ENCODE assay signal across 16 cellular contexts in the genomic region with DNA sequence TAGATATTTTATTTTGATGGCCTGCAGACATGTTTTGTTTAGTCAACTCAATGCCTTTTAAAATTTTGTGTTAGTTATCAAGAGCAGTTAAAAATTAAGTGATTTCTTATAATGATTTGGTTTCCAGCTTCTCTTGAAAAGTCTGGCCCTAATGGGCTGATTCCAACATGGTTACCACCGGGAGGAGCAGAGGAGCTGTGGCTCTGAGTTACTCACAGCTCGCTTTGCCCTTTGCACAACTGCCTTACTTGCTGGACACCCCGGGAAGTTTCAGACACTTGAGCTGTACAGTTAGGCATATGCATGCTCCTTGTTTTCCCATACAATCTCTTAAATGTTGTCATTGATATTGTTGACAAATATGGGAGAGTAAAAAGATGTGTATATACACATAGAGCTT.
DNase-seq lines count a peak whose midpoint lies in the region; FAIRE-seq and TF ChIP-seq lines count a peak whose summit lies in the region.
"Had no signal": no experiment of that assay in that cellular context is flagged by ENCODE, and none has a peak within 500 bp of the region (broad histone marks: within the 10 kb centered on the region; RNA-seq: fewer than 3 reads in every experiment).

No MANE protein-coding gene starts in this region.

- H3K4me2 ChIP-seq in H1 (ENCODE audit: insufficient read depth in 1 of 2, low read depth in 2 of 2, low read length in 2 of 2), result no peak overlapping the region
- no peak overlapping the region for H3K4me2 ChIP-seq in neural progenitor cell
- H3K4me2 ChIP-seq: PC-9 had no signal

- POLR2A ChIA-PET in H1 (lab: Charles Lee; ENCODE audit: partially characterized antibody), result no interaction called here

- H3K9ac ChIP-seq in H1 (replicated peaks in 1 of 4; ENCODE audit: extremely low read depth in 1 of 4, low read depth in 3 of 4, low read length in 3 of 4) (no peak overlapping the region), neural progenitor cell (no peak overlapping the region)

- H3K9me3 Mint-ChIP-seq in neural progenitor cell, result peaks cover 2% of the 10 kb centered on the region

- H3K27ac ChIP-seq in H1 (ENCODE audit: low read depth, low read length) (no peak overlapping the region), neural progenitor cell (no peak overlapping the region), suprapubic skin (no peak overlapping the region)
- H3K27ac ChIP-seq: PC-9, SJSA1 had no signal

- CTCF ChIA-PET in H1 (lab: Charles Lee; ENCODE audit: partially characterized antibody), result interaction anchor here (0.6 to 1.4 kb wide), 8 partner anchors 10 to 1375 kb away, joined by 3 to 4 read pairs (median 3); no protein-coding TSS in a partner anchor

- H3K27ac Mint-ChIP-seq in neural progenitor cell, result no peak overlapping the region
- H3K27ac Mint-ChIP-seq: CD4-positive, alpha-beta memory T cell had no signal

- 92% methylated on average over 3 of the region's 3 CpGs; no CpG with 5 or more reads in 1 of the 2 experiments for WGBS in H1 (ENCODE audit: extremely low coverage in 1 of 2, insufficient coverage in 1 of 2, insufficient read length in 1 of 2, insufficient replicate concordance in 2 of 2, low coverage in 1 of 2, low lambda C conversion rate in 2 of 2, missing lambda C conversion rate in 1 of 2), 2 experiments
- 64% methylated on average over 3 of the region's 3 CpGs for WGBS in suprapubic skin

- H3F3A ChIP-seq in neural progenitor cell (ENCODE audit: low read depth), result no peaks in the 10 kb centered on the region

- H3K79me1 ChIP-seq in H1 (ENCODE audit: low read depth, low read length), result no peaks in the 10 kb centered on the region

- no peak overlapping the region for H3K4ac ChIP-seq in H1 (replicated peaks; ENCODE audit: insufficient read length, low read depth, low read length)

- no peak overlapping the region for H3K4me3 Mint-ChIP-seq in neural progenitor cell
- H3K4me3 Mint-ChIP-seq: CD4-positive, alpha-beta memory T cell had no signal

- H3K27me3 ChIP-seq in H1 (replicated peaks in 1 of 4; ENCODE audit: control insufficient read depth in 3 of 4, extremely low read depth in 1 of 4, insufficient read depth in 3 of 4, low read length in 3 of 4) (no peaks in the 10 kb centered on the region), neural progenitor cell (no peaks in the 10 kb centered on the region), suprapubic skin (peaks cover 4% of the 10 kb centered on the region)
- H3K27me3 ChIP-seq: SJSA1 had no signal

- H2BK12ac ChIP-seq in H1 (ENCODE audit: low read depth, low read length), result no peak overlapping the region

- no peak overlapping the region for H4K8ac ChIP-seq in H1 (ENCODE audit: extremely low read depth, insufficient read depth, low read length)

- H3K27me3 Mint-ChIP-seq in neural progenitor cell (ENCODE audit: insufficient read depth, low read depth), result no peaks in the 10 kb centered on the region

- TF ChIP-seq CTCF in H1 (IDR thresholded peaks at IDR 0.05; ENCODE audit: control extremely low read depth in 1 of 3, insufficient read depth in 1 of 3, low read depth in 1 of 3, low read length in 3 of 3), result peak in 1 of 3 experiments; percentile 23; a peak in 2 of 4 replicates
- TF ChIP-seq CTCF in neural progenitor cell (IDR thresholded peaks at IDR 0.05), result peak; percentile 50
- TF ChIP-seq CTCF in suprapubic skin (IDR thresholded peaks at IDR 0.05), result no peak

- H3K4me1 Mint-ChIP-seq in neural progenitor cell, result peaks cover 8% of the 10 kb centered on the region
- H3K4me1 Mint-ChIP-seq: CD4-positive, alpha-beta memory T cell had no signal

- no peak overlapping the region for H2BK20ac ChIP-seq in H1 (ENCODE audit: low read length)

- no peak overlapping the region for H2BK15ac ChIP-seq in H1 (ENCODE audit: low read length)

- H3K79me2 ChIP-seq in H1 (ENCODE audit: control insufficient read depth in 1 of 2, insufficient read depth in 2 of 2, low read length in 2 of 2), result no peaks in the 10 kb centered on the region
- no peaks in the 10 kb centered on the region for H3K79me2 ChIP-seq in neural progenitor cell (ENCODE audit: low read depth)

- H3K36me3 Mint-ChIP-seq in neural progenitor cell, result peaks cover 2% of the 10 kb centered on the region
- H3K36me3 Mint-ChIP-seq: CD4-positive, alpha-beta memory T cell had no signal

- no peak overlapping the region for H2BK120ac ChIP-seq in H1 (replicated peaks; ENCODE audit: low read depth, low read length)

- H3K4me1 ChIP-seq in H1 (replicated peaks in 1 of 4; ENCODE audit: control insufficient read depth in 3 of 4, insufficient read depth in 4 of 4, low read length in 3 of 4) (peaks cover 0 to 4% (median 0%) of the 10 kb centered on the region in 4 experiments; a peak in 1 of 7 replicates), neural progenitor cell (peaks cover 6% of the 10 kb centered on the region), suprapubic skin (no peaks in the 10 kb centered on the region)
- H3K4me1 ChIP-seq: SJSA1 had no signal

- no peak overlapping the region for H4K91ac ChIP-seq in H1 (replicated peaks; ENCODE audit: insufficient read length, low read length)

- TF ChIP-seq EP300 in H1 (IDR thresholded peaks at IDR 0.05; ENCODE audit: borderline replicate concordance in 1 of 2, low read depth in 2 of 2, low read length in 2 of 2) (no peak), suprapubic skin (IDR thresholded peaks at IDR 0.05) (no peak)

- no peak overlapping the region for H2BK5ac ChIP-seq in H1 (ENCODE audit: low read depth, low read length)

- H2AFZ ChIP-seq in H1 (ENCODE audit: low read length), result no peak overlapping the region
- no peak overlapping the region for H2AFZ ChIP-seq in neural progenitor cell (replicated peaks)
- H2AFZ ChIP-seq: PC-9 had no signal

- no peak overlapping the region for H3K4me3 ChIP-seq in H1 (ENCODE audit: extremely low read depth in 1 of 4, insufficient read depth in 2 of 4, low read depth in 3 of 4, low read length in 4 of 4)
- H3K4me3 ChIP-seq in neural progenitor cell, result no peak overlapping the region
- no peak overlapping the region for H3K4me3 ChIP-seq in suprapubic skin
- H3K4me3 ChIP-seq: PC-9, SJSA1 had no signal

- peak; percentile 8 for FAIRE-seq in GM19239 (lab: Jason Lieb, UNC)
- FAIRE-seq in H1 (lab: Jason Lieb, UNC), result peak; percentile 13

- H3K56ac ChIP-seq in H1 (replicated peaks; ENCODE audit: insufficient read length, low read depth, low read length), result no peak overlapping the region

- no peak overlapping the region for H3K23ac ChIP-seq in H1 (ENCODE audit: insufficient read length)

- no peaks in the 10 kb centered on the region for H3K9me3 ChIP-seq in H1 (ENCODE audit: insufficient read depth in 2 of 2, low read depth in 1 of 2, low read length in 1 of 2)
- no peaks in the 10 kb centered on the region for H3K9me3 ChIP-seq in neural progenitor cell (ENCODE audit: low read depth)
- no peaks in the 10 kb centered on the region for H3K9me3 ChIP-seq in suprapubic skin
- H3K9me3 ChIP-seq: SJSA1 had no signal

- no peak for TF ChIP-seq POLR2A in H1 (IDR thresholded peaks at IDR 0.05; ENCODE audit: control extremely low read depth in 1 of 2, low read depth in 2 of 2, low read length in 2 of 2)
- TF ChIP-seq POLR2A in suprapubic skin (IDR thresholded peaks at IDR 0.05), result no peak

- no peak overlapping the region for H2AK5ac ChIP-seq in H1 (ENCODE audit: low read depth, low read length)

- H4K5ac ChIP-seq in H1 (ENCODE audit: insufficient read length, low read depth, low read length), result no peak overlapping the region

- no peak overlapping the region for H3K18ac ChIP-seq in H1 (ENCODE audit: extremely low read depth, low read length)

- DNase-seq in GM19239 (ENCODE audit: insufficient read length, low spot score) (no peak), NCI-H226 (peak; percentile 2), H1 (ENCODE audit: low read depth in 1 of 2, low spot score in 2 of 2) (no peak), neural progenitor cell (ENCODE audit: low spot score) (peak; percentile 49), suprapubic skin (ENCODE audit: low spot score in 2 of 2) (no peak), DMS114 treated with DMSO at 0.1 percent for 48 hours (lab: John Stamatoyannopoulos, UW; ENCODE audit: unreplicated experiment) (no peak), NCI-H446 (lab: John Stamatoyannopoulos, UW) (no peak)
- DNase-seq: Calu3; CD4-positive, alpha-beta memory T cell; DMS79; KBM-7; MV-4-11; NCI-H1417; NCI-H2029; PC-9 had no signal

- no peaks in the 10 kb centered on the region for H3K23me2 ChIP-seq in H1 (ENCODE audit: low read depth, low read length)

- peak; percentile 42 to 47; a peak in 3 of 4 replicates for TF ChIP-seq RAD21 in H1 (IDR thresholded peaks at IDR 0.05 in 1 of 2, conservative IDR thresholded peaks at IDR 0.05 in 1 of 2; ENCODE audit: low read depth in 2 of 2, low read length in 2 of 2)

- H3K36me3 ChIP-seq in H1 (ENCODE audit: control insufficient read depth in 2 of 4, insufficient read depth in 4 of 4, low read length in 3 of 4), result no peaks in the 10 kb centered on the region
- no peaks in the 10 kb centered on the region for H3K36me3 ChIP-seq in neural progenitor cell
- H3K36me3 ChIP-seq in suprapubic skin, result no peaks in the 10 kb centered on the region
- H3K36me3 ChIP-seq: SJSA1 had no signal

- H3K14ac ChIP-seq in H1 (ENCODE audit: insufficient read length), result no peak overlapping the region

- H4K20me1 ChIP-seq in H1 (replicated peaks in 1 of 2; ENCODE audit: control insufficient read depth in 1 of 2, insufficient read depth in 2 of 2, low read length in 2 of 2) (no peaks in the 10 kb centered on the region), neural progenitor cell (ENCODE audit: low read depth) (no peaks in the 10 kb centered on the region)

TF ChIP-seq in H1, 55 proteins besides CTCF, POLR2A, EP300 and RAD21 (continues in another document):
- TF ChIP-seq CHD2 (IDR thresholded peaks at IDR 0.05; ENCODE audit: low read length) (no peak), HDAC6 (IDR thresholded peaks at IDR 0.05; ENCODE audit: low read depth, low read length) (no peak), TCF12 (IDR thresholded peaks at IDR 0.05; ENCODE audit: low read depth, low read length) (no peak), ASH2L (IDR thresholded peaks at IDR 0.05; ENCODE audit: low read length) (no peak), EGR1 (IDR thresholded peaks at IDR 0.05; ENCODE audit: borderline replicate concordance, low read depth, low read length) (no peak), HDAC2 (IDR thresholded peaks at IDR 0.05; ENCODE audit: borderline replicate concordance in 1 of 2, low read depth in 2 of 2, low read length in 2 of 2) (no peak), NRF1 (IDR thresholded peaks at IDR 0.05; ENCODE audit: low read depth, low read length) (no peak), PHF8 (conservative IDR thresholded peaks at IDR 0.05; ENCODE audit: low read depth, low read length) (no peak), SUZ12 (IDR thresholded peaks at IDR 0.05; ENCODE audit: low read length) (no peak), JUND (IDR thresholded peaks at IDR 0.05; ENCODE audit: low read length) (no peak), RFX5 (IDR thresholded peaks at IDR 0.05; ENCODE audit: borderline replicate concordance, low read depth, low read length) (no peak), TAF1 (IDR thresholded peaks at IDR 0.05; ENCODE audit: low read depth, low read length) (no peak), RBBP5 (IDR thresholded peaks at IDR 0.05; ENCODE audit: borderline replicate concordance, low read depth, low read length) (no peak), SP2 (IDR thresholded peaks at IDR 0.05; ENCODE audit: low read length) (no peak), NANOG (IDR thresholded peaks at IDR 0.05; ENCODE audit: insufficient read depth, low read depth, low read length, poor library complexity, severe bottlenecking) (no peak)

Comparison
In these comparisons a context has a peak if more than half of its experiments do, and no peak if none do; other contexts are left out.
1. DNase-seq: peak in NCI-H226 (single experiment) and neural progenitor cell (single experiment); none in GM19239 (single experiment), H1 (0 of 2), suprapubic skin (0 of 2), DMS114 treated with DMSO at 0.1 percent for 48 hours (single experiment) and NCI-H446 (0 of 2).